Comparison of ENCODE assay signal across 12 cellular contexts in the genomic region with DNA sequence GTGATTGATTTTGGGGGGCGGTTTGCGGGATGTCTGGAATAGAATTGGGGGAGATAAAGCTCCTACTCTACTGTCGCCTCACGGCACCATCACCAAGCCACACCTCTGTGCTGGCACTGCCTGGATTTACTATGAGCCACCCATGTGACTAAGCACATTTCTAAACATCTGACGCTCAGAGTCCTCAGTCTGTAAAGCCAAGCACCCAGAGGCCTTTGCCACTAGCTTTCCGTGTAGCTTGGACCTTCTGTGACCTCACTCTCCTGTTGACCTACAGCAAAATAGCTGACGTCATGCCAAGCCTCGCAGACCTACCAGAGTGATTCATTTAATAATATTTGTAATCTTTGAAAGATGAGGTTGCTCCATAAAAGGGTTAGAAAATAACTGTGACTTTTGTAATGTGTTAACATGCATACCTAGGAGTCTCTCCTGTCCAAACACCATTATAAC. TPM values are rescaled to one million over a fixed set of nuclear protein-coding genes. Genes with fewer than 3 reads are reported as not detected.
DNase-seq lines count a peak whose midpoint lies in the region; TF ChIP-seq lines count a peak whose summit lies in the region.
"Had no signal": no experiment of that assay in that cellular context is flagged by ENCODE, and none has a peak within 500 bp of the region (broad histone marks: within the 10 kb centered on the region; RNA-seq: fewer than 3 reads in every experiment).

No MANE protein-coding gene starts in this region.

- H3K4me3 ChIP-seq in astrocyte of the cerebellum (ENCODE audit: low read depth, low read length) (no peak overlapping the region), tibial nerve (no peak overlapping the region)
- H3K4me3 ChIP-seq: left lung, PC-9 had no signal

- H3K27ac ChIP-seq in tibial nerve = peak overlapping the region in 2 of 4 donors; percentile 52 to 63
- H3K27ac ChIP-seq: left lung, PC-9 had no signal

- WGBS in tibial nerve, 2 donors = 52 to 59% methylated on average over 8 of the region's 8 CpGs

- no peak for TF ChIP-seq POLR2A in tibial nerve (IDR thresholded peaks at IDR 0.05)

- peaks cover 0 to 8% (median 0%) of the 10 kb centered on the region in 4 donors for H3K4me1 ChIP-seq in tibial nerve
- H3K4me1 ChIP-seq: left lung had no signal

- POLR2A ChIA-PET in activated CD4-positive, alpha-beta T cell treated with anti-CD3 and anti-CD28 coated beads, Interleukin-2, amount 10 ng/mL, durations not matched to agents 7 days and 5 days (lab: Charles Lee) = no interaction called here

- CTCF ChIA-PET in activated CD4-positive, alpha-beta T cell treated with anti-CD3 and anti-CD28 coated beads, Interleukin-2, amount 10 ng/mL, durations not matched to agents 7 days and 5 days (lab: Charles Lee) = no interaction called here

- DNase-seq in HS-5 (ENCODE audit: low read depth) = peak; percentile 92
- peak; percentile 64 for DNase-seq in astrocyte of the cerebellum (ENCODE audit: low read depth)
- peak; percentile 59 for DNase-seq in hepatic stellate cell (ENCODE audit: low spot score)
- peak; percentile 24 to 49 for DNase-seq in tibial nerve (ENCODE audit: low spot score in 2 of 2)
- DNase-seq in NCI-H2081 treated with DMSO at 0.1 percent for 48 hours (lab: John Stamatoyannopoulos, UW) = no peak
- no peak for DNase-seq in activated CD4-positive, alpha-beta T cell treated with anti-CD3 and anti-CD28 coated beads, Interleukin-2, amount 10 ng/mL, durations not matched to agents 7 days and 5 days
- DNase-seq in KBM-7 = no peak
- DNase-seq: left lung; NCI-H1417 treated with DMSO at 0.1 percent for 48 hours; PC-9; stimulated activated CD4-positive, alpha-beta T cell treated with anti-CD3 and anti-CD28 coated beads, Interleukin-12 subunit alpha, Interleukin-12 subunit beta, amount 100 ng/mL, for 4 hours had no signal

- H3K27me3 Mint-ChIP-seq in activated CD4-positive, alpha-beta T cell treated with anti-CD3 and anti-CD28 coated beads, Interleukin-2, amount 10 ng/mL, durations not matched to agents 7 days and 5 days = no peaks in the 10 kb centered on the region

- TF ChIP-seq CTCF in astrocyte of the cerebellum (IDR thresholded peaks at IDR 0.05; ENCODE audit: low read depth, low read length, missing control alignments) = no peak
- no peak for TF ChIP-seq CTCF in tibial nerve (IDR thresholded peaks at IDR 0.05)

- H3K36me3 ChIP-seq in tibial nerve = no peaks in the 10 kb centered on the region
- H3K36me3 ChIP-seq: left lung had no signal

- no peaks in the 10 kb centered on the region for H3K27me3 ChIP-seq in tibial nerve

- no peak overlapping the region for H3K4me3 Mint-ChIP-seq in activated CD4-positive, alpha-beta T cell treated with anti-CD3 and anti-CD28 coated beads, Interleukin-2, amount 10 ng/mL, durations not matched to agents 7 days and 5 days
- H3K4me3 Mint-ChIP-seq: stimulated activated naive CD8-positive, alpha-beta T cell treated with anti-CD3 and anti-CD28 coated beads, Interleukin-15, Interleukin-2, amounts not matched to agents 100 ng/mL and 50 ng/mL, for 24 hours had no signal

- H3K36me3 Mint-ChIP-seq in activated CD4-positive, alpha-beta T cell treated with anti-CD3 and anti-CD28 coated beads, Interleukin-2, amount 10 ng/mL, durations not matched to agents 7 days and 5 days (ENCODE audit: low read depth) = no peaks in the 10 kb centered on the region

- in situ Hi-C loops in astrocyte of the cerebellum (cut with HindIII; ENCODE audit: low sequenced_read_pairs) = no loop called here
- in situ Hi-C loops in KBM-7 (cut with MboI; ENCODE audit: low pct_unique_long_range_greater_than_20kb, low sequenced_read_pairs) = no loop called here

- peak in 1 of 2 donors; percentile 54 for TF ChIP-seq EP300 in tibial nerve (IDR thresholded peaks at IDR 0.05)

- H3K27ac Mint-ChIP-seq in activated CD4-positive, alpha-beta T cell treated with anti-CD3 and anti-CD28 coated beads, Interleukin-2, amount 10 ng/mL, durations not matched to agents 7 days and 5 days = no peak overlapping the region
- H3K27ac Mint-ChIP-seq: stimulated activated naive CD8-positive, alpha-beta T cell treated with anti-CD3 and anti-CD28 coated beads, Interleukin-15, Interleukin-2, amounts not matched to agents 100 ng/mL and 50 ng/mL, for 24 hours had no signal

- H3K9me3 Mint-ChIP-seq in activated CD4-positive, alpha-beta T cell treated with anti-CD3 and anti-CD28 coated beads, Interleukin-2, amount 10 ng/mL, durations not matched to agents 7 days and 5 days = peaks cover 10% of the 10 kb centered on the region

- no peaks in the 10 kb centered on the region for H3K4me1 Mint-ChIP-seq in activated CD4-positive, alpha-beta T cell treated with anti-CD3 and anti-CD28 coated beads, Interleukin-2, amount 10 ng/mL, durations not matched to agents 7 days and 5 days

- no peaks in the 10 kb centered on the region for H3K9me3 ChIP-seq in tibial nerve
- H3K9me3 ChIP-seq: left lung had no signal

RNA-seq across cellular contexts. Expression of a gene that starts 38.5 kb away (rescaled TPM):
- total RNA-seq in tibial nerve = 10 to 100 TPM in 2 of 4 donors, 1 to 10 TPM in 1, under 1 TPM in 1; 0.63 to 12.2 (median 7.1) TPM
- total RNA-seq in activated CD4-positive, alpha-beta T cell treated with anti-CD3 and anti-CD28 coated beads, Interleukin-2, amount 10 ng/mL, durations not matched to agents 7 days and 5 days = not detected
- total RNA-seq: PC-9 had no signal

Comparison
In these comparisons a context has a peak if more than half of its experiments do, and no peak if none do; other contexts are left out.
1. DNase-seq: peak in HS-5 (single experiment), astrocyte of the cerebellum (single experiment), hepatic stellate cell (single experiment) and tibial nerve (2 of 2); none in NCI-H2081 treated with DMSO at 0.1 percent for 48 hours (single experiment), activated CD4-positive, alpha-beta T cell treated with anti-CD3 and anti-CD28 coated beads, Interleukin-2, amount 10 ng/mL, durations not matched to agents 7 days and 5 days (single experiment) and KBM-7 (single experiment).